Comparison of ENCODE assay signal across 8 cellular contexts in the genomic region with DNA sequence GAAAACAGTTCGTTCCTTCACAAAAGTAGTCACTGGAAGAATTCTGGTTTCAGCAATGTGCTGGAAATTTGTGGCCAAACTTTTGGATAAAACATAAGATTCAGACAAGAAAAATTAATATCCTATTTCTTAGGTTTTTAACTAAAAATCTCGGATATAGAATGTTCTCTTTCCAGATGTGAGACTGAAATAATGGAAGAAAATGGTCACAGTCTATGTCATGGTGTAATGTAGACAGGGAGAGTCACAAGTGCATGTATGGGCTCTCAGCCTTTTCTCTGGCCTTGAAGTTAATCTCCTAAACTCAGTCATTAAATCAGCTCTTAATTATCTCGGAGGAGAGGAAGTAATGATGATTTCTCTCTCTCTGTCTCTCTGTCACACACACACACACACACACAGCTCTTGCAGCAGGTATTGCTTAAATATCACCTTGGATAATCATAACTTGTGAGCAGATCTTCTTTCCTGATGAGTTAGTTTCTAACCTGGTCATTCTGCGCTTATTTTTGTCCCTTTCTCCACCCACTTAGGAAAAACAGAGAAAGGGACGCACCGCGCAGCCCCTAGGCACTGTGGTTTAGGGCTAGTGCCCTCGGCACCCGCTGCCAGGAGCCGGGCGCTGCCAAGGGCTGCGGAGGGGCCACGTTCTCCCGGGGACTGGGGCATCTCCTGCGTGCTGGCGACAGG. TPM values are rescaled to one million over a fixed set of nuclear protein-coding genes. Genes with fewer than 3 reads are reported as not detected.
A peak's percentile ranks its signal among the peaks of the same experiment; 100 is the strongest.
DNase-seq lines count a peak whose midpoint lies in the region; ATAC-seq, FAIRE-seq and TF ChIP-seq lines count a peak whose summit lies in the region.

No MANE protein-coding gene starts in this region.

- H3K4me3 Mint-ChIP-seq in activated naive CD8-positive, alpha-beta T cell treated with anti-CD3 and anti-CD28 coated beads, Interleukin-2, amount 10 ng/mL, durations not matched to agents 7 days and 5 days, result peak overlapping the region; percentile 81
- peak overlapping the region; percentile 63 to 65 for H3K4me3 Mint-ChIP-seq in stimulated activated naive B cell treated with anti-CD40 and anti-IgM and Interleukin-4, amounts not matched to agents 10 μg/mL and 1 μg/mL and 100 μg/mL, for 72 hours

- H3K9me3 Mint-ChIP-seq in activated naive CD8-positive, alpha-beta T cell treated with anti-CD3 and anti-CD28 coated beads, Interleukin-2, amount 10 ng/mL, durations not matched to agents 7 days and 5 days, result no peaks in the 10 kb centered on the region
- H3K9me3 Mint-ChIP-seq in stimulated activated naive B cell treated with anti-CD40 and anti-IgM and Interleukin-4, amounts not matched to agents 10 μg/mL and 1 μg/mL and 100 μg/mL, for 72 hours, result no peaks in the 10 kb centered on the region

- peaks cover 35% of the 10 kb centered on the region for H3K27me3 Mint-ChIP-seq in activated naive CD8-positive, alpha-beta T cell treated with anti-CD3 and anti-CD28 coated beads, Interleukin-2, amount 10 ng/mL, durations not matched to agents 7 days and 5 days
- H3K27me3 Mint-ChIP-seq in stimulated activated naive B cell treated with anti-CD40 and anti-IgM and Interleukin-4, amounts not matched to agents 10 μg/mL and 1 μg/mL and 100 μg/mL, for 72 hours, result peaks cover 49% of the 10 kb centered on the region in 2 donors

- peaks cover 15% of the 10 kb centered on the region for H3K4me1 Mint-ChIP-seq in activated naive CD8-positive, alpha-beta T cell treated with anti-CD3 and anti-CD28 coated beads, Interleukin-2, amount 10 ng/mL, durations not matched to agents 7 days and 5 days
- H3K4me1 Mint-ChIP-seq in stimulated activated naive B cell treated with anti-CD40 and anti-IgM and Interleukin-4, amounts not matched to agents 10 μg/mL and 1 μg/mL and 100 μg/mL, for 72 hours, result peaks cover 5 to 8% of the 10 kb centered on the region in 2 donors

- POLR2A ChIA-PET in activated naive CD8-positive, alpha-beta T cell treated with anti-CD3 and anti-CD28 coated beads, Interleukin-2, amount 10 ng/mL, durations not matched to agents 7 days and 5 days (lab: Charles Lee), result no interaction called here

- peak overlapping the region; percentile 62 for H3K27ac Mint-ChIP-seq in activated naive CD8-positive, alpha-beta T cell treated with anti-CD3 and anti-CD28 coated beads, Interleukin-2, amount 10 ng/mL, durations not matched to agents 7 days and 5 days
- no peak overlapping the region for H3K27ac Mint-ChIP-seq in stimulated activated naive B cell treated with anti-CD40 and anti-IgM and Interleukin-4, amounts not matched to agents 10 μg/mL and 1 μg/mL and 100 μg/mL, for 72 hours

- H3K4me3 ChIP-seq in AG10803 (ENCODE audit: low read length), result peak overlapping the region; percentile 82
- H3K4me3 ChIP-seq in iPS-11a (ENCODE audit: low read depth, low read length), result peak overlapping the region; percentile 84

- TF ChIP-seq CTCF in AG10803 (conservative IDR thresholded peaks at IDR 0.05; ENCODE audit: low read length) (no peak), D721Med (IDR thresholded peaks at IDR 0.05; ENCODE audit: insufficient read depth, missing control alignments) (no peak)

- no peak for FAIRE-seq in D721Med (lab: Jason Lieb, UNC)

- no peak for DNase-seq in AG10803 (ENCODE audit: low read depth)
- DNase-seq in activated naive CD8-positive, alpha-beta T cell treated with anti-CD3 and anti-CD28 coated beads, Interleukin-2, amount 10 ng/mL, durations not matched to agents 7 days and 5 days, result no peak
- DNase-seq in stimulated activated naive B cell treated with anti-CD40 and anti-IgM and Interleukin-4, amounts not matched to agents 10 μg/mL and 1 μg/mL and 100 μg/mL, for 72 hours, result no peak
- no peak for DNase-seq in NCI-H1694 (lab: John Stamatoyannopoulos, UW)
- DNase-seq in D721Med (ENCODE audit: insufficient read length, low spot score), result no peak

- ATAC-seq in HG02610 (IDR thresholded peaks at IDR 0.05; ENCODE audit: unreplicated experiment) (peak; percentile 8), GM18517 (IDR thresholded peaks at IDR 0.05; ENCODE audit: unreplicated experiment) (no peak)
- ATAC-seq in activated naive CD8-positive, alpha-beta T cell treated with anti-CD3 and anti-CD28 coated beads, Interleukin-2, amount 10 ng/mL, durations not matched to agents 7 days and 5 days (ENCODE audit: low read depth), result no peak
- peak; percentile 29 to 35 for ATAC-seq in stimulated activated naive B cell treated with anti-CD40 and anti-IgM and Interleukin-4, amounts not matched to agents 10 μg/mL and 1 μg/mL and 100 μg/mL, for 72 hours (replicated peaks)

- H3K36me3 Mint-ChIP-seq in activated naive CD8-positive, alpha-beta T cell treated with anti-CD3 and anti-CD28 coated beads, Interleukin-2, amount 10 ng/mL, durations not matched to agents 7 days and 5 days, result peaks cover 14% of the 10 kb centered on the region
- no peaks in the 10 kb centered on the region for H3K36me3 Mint-ChIP-seq in stimulated activated naive B cell treated with anti-CD40 and anti-IgM and Interleukin-4, amounts not matched to agents 10 μg/mL and 1 μg/mL and 100 μg/mL, for 72 hours

RNA-seq across cellular contexts. Expression of gene ITGA2, which starts 0.7 kb away (rescaled TPM):
- 1 to 10 TPM; 2.0 to 2.5 TPM for total RNA-seq in activated naive CD8-positive, alpha-beta T cell treated with anti-CD3 and anti-CD28 coated beads, Interleukin-2, amount 10 ng/mL, durations not matched to agents 7 days and 5 days

Comparison
In these comparisons a context has a peak if more than half of its experiments do, and no peak if none do; other contexts are left out.
1. ATAC-seq: peak in HG02610 (single experiment) and stimulated activated naive B cell treated with anti-CD40 and anti-IgM and Interleukin-4, amounts not matched to agents 10 μg/mL and 1 μg/mL and 100 μg/mL, for 72 hours (2 of 2); none in activated naive CD8-positive, alpha-beta T cell treated with anti-CD3 and anti-CD28 coated beads, Interleukin-2, amount 10 ng/mL, durations not matched to agents 7 days and 5 days (single experiment) and GM18517 (single experiment).